In genomic region chr10:92688573-92688926, GRCh38 we compare ENCODE assay signal across 9 cellular contexts. TPM values are rescaled to one million over a fixed set of nuclear protein-coding genes. Genes with fewer than 3 reads are reported as not detected.
A peak's percentile ranks its signal among the peaks of the same experiment; 100 is the strongest.
DNase-seq lines count a peak whose midpoint lies in the region; ATAC-seq, FAIRE-seq and TF ChIP-seq lines count a peak whose summit lies in the region.
"Had no signal": no experiment of that assay in that cellular context is flagged by ENCODE, and none has a peak within 500 bp of the region (broad histone marks: within the 10 kb centered on the region; RNA-seq: fewer than 3 reads in every experiment).

No MANE protein-coding gene starts in this region.

- no peak overlapping the region for H3K9ac ChIP-seq in muscle layer of colon (ENCODE audit: low read length)

- no peaks in the 10 kb centered on the region for H3K36me3 ChIP-seq in muscle layer of colon (ENCODE audit: insufficient read depth, low read length)
- no peaks in the 10 kb centered on the region for H3K36me3 ChIP-seq in PC-9 (ENCODE audit: low read depth)

- H3F3A ChIP-seq in PC-9 (ENCODE audit: insufficient read depth, low read depth) = no peaks in the 10 kb centered on the region

- H3K27me3 ChIP-seq in right cardiac atrium (ENCODE audit: control insufficient read depth, insufficient read depth) (no peaks in the 10 kb centered on the region), muscle layer of colon (ENCODE audit: control insufficient read depth in 1 of 2, insufficient read depth in 2 of 2, low read length in 2 of 2) (peaks cover 0 to 22% of the 10 kb centered on the region in 2 donors), PC-9 (ENCODE audit: insufficient read depth, low read depth) (no peaks in the 10 kb centered on the region)

- intact Hi-C loops in right cardiac atrium (cut with DNase I) = no loop called here
- intact Hi-C loops in left ventricle myocardium superior (cut with micrococcal nuclease) = no loop called here
- intact Hi-C loops in PC-9 (cut with micrococcal nuclease; ENCODE audit: unreplicated experiment) = no loop called here

- CTCF ChIA-PET in PC-9 (lab: Charles Lee) = no interaction called here

- no peak for TF ChIP-seq CTCF in astrocyte of the spinal cord (IDR thresholded peaks at IDR 0.05; ENCODE audit: low read depth, low read length)
- TF ChIP-seq CTCF in PC-9 (conservative IDR thresholded peaks at IDR 0.05) = no peak

- POLR2A ChIA-PET in PC-9 (lab: Charles Lee; ENCODE audit: unreplicated experiment) = interaction anchor here (0.5 kb wide), 1 partner anchor 656 kb away, joined by 6 read pairs; no protein-coding TSS in a partner anchor

- in situ Hi-C loops in astrocyte of the spinal cord (cut with HindIII; ENCODE audit: low sequenced_read_pairs) = no loop called here

- H3K9me3 ChIP-seq in right cardiac atrium (ENCODE audit: control insufficient read depth, low read length) (no peaks in the 10 kb centered on the region), muscle layer of colon (ENCODE audit: low read length) (no peaks in the 10 kb centered on the region), PC-9 (ENCODE audit: insufficient read depth, low read depth) (no peaks in the 10 kb centered on the region)

- peak overlapping the region; percentile 59 for H3K4me3 ChIP-seq in right cardiac atrium (ENCODE audit: low read length)
- peak overlapping the region; percentile 44 for H3K4me3 ChIP-seq in astrocyte of the spinal cord (ENCODE audit: low read depth, low read length)
- peak overlapping the region; percentile 66 to 77 for H3K4me3 ChIP-seq in muscle layer of colon (ENCODE audit: low read depth in 1 of 2, low read length in 2 of 2)
- H3K4me3 ChIP-seq in PC-9 = no peak overlapping the region

- ATAC-seq in right cardiac atrium (no peak), left ventricle myocardium superior (no peak), HG03469 (IDR thresholded peaks at IDR 0.05; ENCODE audit: unreplicated experiment) (no peak)

- no peak overlapping the region for H2AFZ ChIP-seq in PC-9

- no peak overlapping the region for H3K4me2 ChIP-seq in PC-9

- BruUV-seq in PC-9 (replicated peaks; lab: Mats Ljungman, UMichigan) = no TSS peak

- TF ChIP-seq POLR2A in GM12892 (IDR thresholded peaks at IDR 0.05; ENCODE audit: low read depth, low read length) = no peak

- H3K4me1 ChIP-seq in right cardiac atrium (ENCODE audit: control insufficient read depth, insufficient read depth, low read length) (no peaks in the 10 kb centered on the region), muscle layer of colon (ENCODE audit: insufficient read depth, low read length) (peaks cover 5% of the 10 kb centered on the region), PC-9 (replicated peaks; ENCODE audit: insufficient read depth) (peaks cover 9% of the 10 kb centered on the region; the same call in 1 of the 2 replicates)

- H4K20me1 ChIP-seq in PC-9 (ENCODE audit: insufficient read depth) = no peaks in the 10 kb centered on the region

- no peak overlapping the region for H3K27ac ChIP-seq in right cardiac atrium (ENCODE audit: low read length)
- H3K27ac ChIP-seq in muscle layer of colon (ENCODE audit: low read depth, low read length) = peak overlapping the region; percentile 66
- no peak overlapping the region for H3K27ac ChIP-seq in PC-9

- DNase-seq in right cardiac atrium (no peak), left ventricle myocardium superior (no peak), astrocyte of the spinal cord (ENCODE audit: low read depth, low spot score) (no peak), NCI-H2081 (lab: John Stamatoyannopoulos, UW) (no peak), PC-9 (no peak), GM12892 (ENCODE audit: insufficient read length) (no peak)
- DNase-seq: DND-41 had no signal

- no peak for FAIRE-seq in GM12892 (lab: Jason Lieb, UNC)

- 51% methylated on average over 5 of the region's 5 CpGs for WGBS in right cardiac atrium

- no peaks in the 10 kb centered on the region for H3K9me2 ChIP-seq in PC-9 (ENCODE audit: insufficient read depth)

- H3K79me2 ChIP-seq in PC-9 (ENCODE audit: low read depth) = peaks cover 8% of the 10 kb centered on the region

RNA-seq across cellular contexts. Expression of gene HHEX, which starts 1.2 kb away (rescaled TPM):
- 1 to 10 TPM; 2.6 to 6.9 (median 4.7) TPM for total RNA-seq in right cardiac atrium
- polyA plus RNA-seq in right cardiac atrium = 4.7 TPM
- total RNA-seq in left ventricle myocardium superior = 2.7 TPM
- 5.8 and 7.8 TPM in 2 replicates for total RNA-seq in PC-9 (2021)
- 3.9 TPM for polyA plus RNA-seq in GM12892 (2012; ENCODE audit: missing spikeins)
